Comparison of ENCODE assay signal across 8 cellular contexts in the genomic region with DNA sequence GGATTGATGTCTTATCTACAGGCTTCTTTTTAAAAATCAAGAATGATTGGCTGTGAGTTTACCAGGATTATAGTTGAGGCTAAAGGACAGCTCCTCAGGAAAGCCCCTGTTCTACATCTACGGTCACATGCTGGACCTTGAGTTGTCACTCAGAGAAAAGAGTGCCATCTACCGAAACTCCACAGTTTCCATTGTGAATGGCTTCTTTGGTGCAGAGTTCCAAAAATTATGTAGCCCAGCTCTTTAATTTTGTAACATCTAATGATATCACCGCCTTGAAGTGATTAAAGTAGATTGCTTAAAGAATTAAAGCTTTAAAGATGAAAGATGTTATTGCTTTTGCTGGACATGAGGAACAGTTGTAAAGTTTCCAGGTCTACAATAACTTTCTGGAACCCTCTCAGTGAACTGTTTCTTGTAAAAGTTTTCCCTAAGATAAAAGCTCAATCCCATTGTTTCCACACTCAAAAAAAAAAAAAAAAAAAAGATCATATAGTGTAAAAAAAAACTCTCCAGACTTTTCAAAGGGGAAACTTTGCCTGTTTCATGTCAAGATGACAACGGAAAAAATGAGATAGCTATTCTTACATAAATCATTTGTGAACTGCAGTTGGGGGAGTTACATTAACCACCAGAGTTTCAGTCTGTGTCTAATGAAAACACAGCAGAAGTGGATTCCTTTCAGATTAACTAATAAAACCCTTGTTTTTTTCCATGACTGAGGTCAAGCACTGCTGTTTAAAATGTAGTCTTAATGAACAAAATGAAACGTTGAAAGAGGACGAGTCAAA. TPM values are rescaled to one million over a fixed set of nuclear protein-coding genes. Genes with fewer than 3 reads are reported as not detected.
DNase-seq lines count a peak whose midpoint lies in the region; ATAC-seq, FAIRE-seq and TF ChIP-seq lines count a peak whose summit lies in the region.

No MANE protein-coding gene starts in this region.

- peak overlapping the region; percentile 34 to 55 for H3K4me3 Mint-ChIP-seq in stimulated activated naive CD8-positive, alpha-beta T cell treated with anti-CD3 and anti-CD28 coated beads, Interleukin-15, amount 100 ng/mL, for 72 hours

- H3K27me3 Mint-ChIP-seq in stimulated activated naive CD8-positive, alpha-beta T cell treated with anti-CD3 and anti-CD28 coated beads, Interleukin-15, amount 100 ng/mL, for 72 hours, result peaks cover 19% of the 10 kb centered on the region

- POLR2A ChIA-PET in A549 (lab: Yijun Ruan, JAX) (interaction anchor here (0.9 kb wide), 1 partner anchor 686 kb away, joined by 3 read pairs; no protein-coding TSS in a partner anchor), SK-N-SH (lab: Yijun Ruan, JAX) (no interaction called here)

- peak; percentile 74 to 94 for ATAC-seq in A549
- peak; percentile 85 for ATAC-seq in GM18873 (IDR thresholded peaks at IDR 0.05; ENCODE audit: low FRiP score, unreplicated experiment)
- ATAC-seq in HG02981 (IDR thresholded peaks at IDR 0.05; ENCODE audit: unreplicated experiment), result peak; percentile 85
- ATAC-seq in stimulated activated naive CD8-positive, alpha-beta T cell treated with anti-CD3 and anti-CD28 coated beads, Interleukin-15, amount 100 ng/mL, for 72 hours, result peak; percentile 91

- no peak overlapping the region for H2AFZ ChIP-seq in SK-N-SH (ENCODE audit: low read depth)

- H3K4me1 Mint-ChIP-seq in stimulated activated naive CD8-positive, alpha-beta T cell treated with anti-CD3 and anti-CD28 coated beads, Interleukin-15, amount 100 ng/mL, for 72 hours, result peaks cover 22% of the 10 kb centered on the region

- peak overlapping the region; percentile 83 to 94 for H3K27ac Mint-ChIP-seq in stimulated activated naive CD8-positive, alpha-beta T cell treated with anti-CD3 and anti-CD28 coated beads, Interleukin-15, amount 100 ng/mL, for 72 hours

- H3K36me3 ChIP-seq in SK-N-SH (replicated peaks in 1 of 2; ENCODE audit: control insufficient read depth in 1 of 2, insufficient read depth in 2 of 2, low read length in 1 of 2) (peaks cover 15 to 56% of the 10 kb centered on the region in 2 experiments), right atrium auricular region (no peaks in the 10 kb centered on the region)

- H3K9ac ChIP-seq in SK-N-SH, result peak overlapping the region; percentile 96

- peak overlapping the region; percentile 31 to 64; a peak in 5 of 6 replicates for H3K27ac ChIP-seq in A549
- H3K27ac ChIP-seq in SK-N-SH (ENCODE audit: low read depth in 2 of 2, low read length in 1 of 2), result peak overlapping the region; percentile 99 to 100
- peak overlapping the region; percentile 73 to 84 for H3K27ac ChIP-seq in right atrium auricular region

- H3K9me2 ChIP-seq in SK-N-SH, result no peaks in the 10 kb centered on the region

- CTCF ChIA-PET in A549 (lab: Yijun Ruan, JAX) (interaction anchor here (0.7 to 1.6 kb wide), 11 partner anchors 9 to 457 kb away, joined by 3 to 10 read pairs (median 4); no protein-coding TSS in a partner anchor), SK-N-SH (lab: Yijun Ruan, JAX) (interaction anchor here (0.6 to 4.6 kb wide), 13 partner anchors 8 to 1479 kb away, joined by 3 to 38 read pairs (median 3); a partner anchor contains a TSS)

- no peaks in the 10 kb centered on the region for H4K20me1 ChIP-seq in SK-N-SH (ENCODE audit: insufficient read depth)

- H3K27me3 ChIP-seq in SK-N-SH (ENCODE audit: insufficient read depth), result no peaks in the 10 kb centered on the region
- H3K27me3 ChIP-seq in right atrium auricular region, result no peaks in the 10 kb centered on the region

- H3K9me3 ChIP-seq in A549 (no peaks in the 10 kb centered on the region), SK-N-SH (no peaks in the 10 kb centered on the region), right atrium auricular region (no peaks in the 10 kb centered on the region)

- H3K4me2 ChIP-seq in A549 (peak overlapping the region; percentile 63), SK-N-SH (peak overlapping the region; percentile 85)

- peak in 1 of 2 experiments; percentile 67 for DNase-seq in A549 (ENCODE audit: low read depth in 1 of 2, low spot score in 1 of 2)
- no peak for DNase-seq in SK-N-SH
- DNase-seq in right atrium auricular region (ENCODE audit: low spot score), result no peak
- peak; percentile 10 to 11 for DNase-seq in stimulated activated naive CD8-positive, alpha-beta T cell treated with anti-CD3 and anti-CD28 coated beads, Interleukin-15, amount 100 ng/mL, for 72 hours
- DNase-seq in stimulated activated CD4-positive, alpha-beta T cell treated with anti-CD3 and anti-CD28 coated beads, Interleukin-12 subunit alpha, Interleukin-12 subunit beta, amount 100 ng/mL, for 4 hours, result no peak
- no peak for DNase-seq in NCI-H1930 (lab: John Stamatoyannopoulos, UW)

- TF ChIP-seq RAD21 in A549 (conservative IDR thresholded peaks at IDR 0.05 in 1 of 2, IDR thresholded peaks at IDR 0.05 in 1 of 2), result peak; percentile 71 to 73
- TF ChIP-seq RAD21 in SK-N-SH (IDR thresholded peaks at IDR 0.05; ENCODE audit: low read length), result peak; percentile 66

- WGBS in A549 (ENCODE audit: missing lambda C conversion rate), result 8% methylated on average over 6 of the region's 6 CpGs
- WGBS in SK-N-SH (ENCODE audit: low lambda C conversion rate), result 2% methylated on average over 6 of the region's 6 CpGs

- H3K4me1 ChIP-seq in A549 (peaks cover 15% of the 10 kb centered on the region; the same call in 2 of the 3 replicates), SK-N-SH (ENCODE audit: control insufficient read depth in 1 of 2, insufficient read depth in 2 of 2, low read depth in 1 of 2, low read length in 1 of 2) (peaks cover 6 to 24% of the 10 kb centered on the region in 2 experiments), right atrium auricular region (no peaks in the 10 kb centered on the region)

- no peak for FAIRE-seq in A549 (lab: Jason Lieb, UNC)

- no peak for TF ChIP-seq EP300 in A549 (IDR thresholded peaks at IDR 0.05)
- TF ChIP-seq EP300 in SK-N-SH (IDR thresholded peaks at IDR 0.05; ENCODE audit: borderline replicate concordance in 1 of 2, low read depth in 1 of 2, low read length in 1 of 2), result peak; percentile 93 to 99

- no peaks in the 10 kb centered on the region for H3K9me3 Mint-ChIP-seq in stimulated activated naive CD8-positive, alpha-beta T cell treated with anti-CD3 and anti-CD28 coated beads, Interleukin-15, amount 100 ng/mL, for 72 hours

- no peak overlapping the region for H3K4me3 ChIP-seq in A549
- peak overlapping the region; percentile 60 to 74; a peak in 3 of 4 replicates for H3K4me3 ChIP-seq in SK-N-SH (ENCODE audit: low read depth in 2 of 2, low read length in 1 of 2)
- H3K4me3 ChIP-seq in right atrium auricular region, result peak overlapping the region; percentile 8 to 45

- TF ChIP-seq POLR2A in A549 (IDR thresholded peaks at IDR 0.05; ENCODE audit: low read length), result no peak

- TF ChIP-seq CTCF in A549 (IDR thresholded peaks at IDR 0.05), result peak; percentile 63
- peak; percentile 62 for TF ChIP-seq CTCF in SK-N-SH (IDR thresholded peaks at IDR 0.05)
- peak in 1 of 2 donors; percentile 58 for TF ChIP-seq CTCF in right atrium auricular region (IDR thresholded peaks at IDR 0.05)

- peaks cover 89% of the 10 kb centered on the region for H3F3A ChIP-seq in SK-N-SH (replicated peaks; ENCODE audit: insufficient read depth)

- H3K79me2 ChIP-seq in SK-N-SH (ENCODE audit: insufficient read depth), result peaks cover 95% of the 10 kb centered on the region

TF ChIP-seq in A549, 52 proteins besides CTCF, POLR2A, EP300 and RAD21:
- TF ChIP-seq TP53 (CRISPR knock-in tag; IDR thresholded peaks at IDR 0.05) (no peak), RARB (CRISPR knock-in tag; IDR thresholded peaks at IDR 0.05) (no peak), GATA3 (IDR thresholded peaks at IDR 0.05; ENCODE audit: borderline replicate concordance) (peak; percentile 23; the same call in 1 of the 2 replicates), SMC3 (IDR thresholded peaks at IDR 0.05) (peak; percentile 67)
- TF ChIP-seq, protein P1, sequence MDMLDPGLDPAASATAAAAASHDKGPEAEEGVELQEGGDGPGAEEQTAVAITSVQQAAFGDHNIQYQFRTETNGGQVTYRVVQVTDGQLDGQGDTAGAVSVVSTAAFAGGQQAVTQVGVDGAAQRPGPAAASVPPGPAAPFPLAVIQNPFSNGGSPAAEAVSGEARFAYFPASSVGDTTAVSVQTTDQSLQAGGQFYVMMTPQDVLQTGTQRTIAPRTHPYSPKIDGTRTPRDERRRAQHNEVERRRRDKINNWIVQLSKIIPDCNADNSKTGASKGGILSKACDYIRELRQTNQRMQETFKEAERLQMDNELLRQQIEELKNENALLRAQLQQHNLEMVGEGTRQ (IDR thresholded peaks at IDR 0.05), result peak; percentile 32; the same call in 1 of the 2 replicates

TF ChIP-seq in SK-N-SH, 30 proteins besides CTCF, POLR2A, EP300 and RAD21 (continues in another document):
- TF ChIP-seq SIN3A (IDR thresholded peaks at IDR 0.05; ENCODE audit: borderline replicate concordance, low read depth, low read length) (peak; percentile 78; the same call in 1 of the 2 replicates), RXRA (IDR thresholded peaks at IDR 0.05; ENCODE audit: borderline replicate concordance, low read depth) (peak; percentile 86), POLR2AphosphoS5 (IDR thresholded peaks at IDR 0.05; ENCODE audit: low read depth, low read length) (peak; percentile 84), GATA2 (CRISPR knock-in tag; IDR thresholded peaks at IDR 0.05) (peak; percentile 49), RFX5 (IDR thresholded peaks at IDR 0.05; ENCODE audit: low read length) (no peak), NFIC (IDR thresholded peaks at IDR 0.05; ENCODE audit: borderline replicate concordance) (peak; percentile 86; the same call in 1 of the 2 replicates)
- TF ChIP-seq, protein P2, sequence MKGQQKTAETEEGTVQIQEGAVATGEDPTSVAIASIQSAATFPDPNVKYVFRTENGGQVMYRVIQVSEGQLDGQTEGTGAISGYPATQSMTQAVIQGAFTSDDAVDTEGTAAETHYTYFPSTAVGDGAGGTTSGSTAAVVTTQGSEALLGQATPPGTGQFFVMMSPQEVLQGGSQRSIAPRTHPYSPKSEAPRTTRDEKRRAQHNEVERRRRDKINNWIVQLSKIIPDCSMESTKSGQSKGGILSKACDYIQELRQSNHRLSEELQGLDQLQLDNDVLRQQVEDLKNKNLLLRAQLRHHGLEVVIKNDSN (IDR thresholded peaks at IDR 0.05; ENCODE audit: borderline replicate concordance, low read depth), result peak; percentile 69; the same call in 1 of the 2 replicates

RNA-seq across cellular contexts. Expression of a gene that starts 4.3 kb away (rescaled TPM):
- polyA plus RNA-seq in A549 (2011; rRNA removed) (3.2 and 3.7 TPM in 2 replicates), A549 (2017; fragmentation: RNase III; extraction: RNeasy Plus Mini Kit Qiagen cat#74134 plus additional on column Dnase treatment) (0.35 to 0.99 TPM (median 0.70 TPM) in 3 replicates), SK-N-SH (2012; rRNA removed) (900 and 987 TPM in 2 replicates)
- 1.1 TPM in 2 replicates for polyA plus RNA-seq in A549 (2012; cell fraction: cytosol; rRNA removed)
- polyA plus RNA-seq in A549 (2012; cell fraction: nucleus; rRNA removed), result 2.2 and 2.5 TPM in 2 replicates
- 2.8 and 3.4 TPM in 2 replicates for polyA minus RNA-seq in A549 (2011; rRNA and poly(A)+ RNA removed)
- 795 and 912 TPM in 2 replicates for polyA plus RNA-seq in SK-N-SH (2012; cell fraction: cytosol; rRNA removed)
- polyA plus RNA-seq in SK-N-SH (2012; cell fraction: nucleus; rRNA removed), result 770 and 1,016 TPM in 2 replicates
- 100 to 1,000 TPM in 1 of 2 donors, 10 to 100 TPM in 1; 86.4 to 608 TPM for total RNA-seq in right atrium auricular region

Comparison
In these comparisons a context has a peak if more than half of its experiments do, and no peak if none do; other contexts are left out.
1. DNase-seq: peak in stimulated activated naive CD8-positive, alpha-beta T cell treated with anti-CD3 and anti-CD28 coated beads, Interleukin-15, amount 100 ng/mL, for 72 hours (2 of 2); none in SK-N-SH (single experiment), right atrium auricular region (single experiment), stimulated activated CD4-positive, alpha-beta T cell treated with anti-CD3 and anti-CD28 coated beads, Interleukin-12 subunit alpha, Interleukin-12 subunit beta, amount 100 ng/mL, for 4 hours (single experiment) and NCI-H1930 (0 of 2).
2. H3K27ac ChIP-seq: peak in every context shown above with its lines; median percentile 100 in SK-N-SH; 78 in right atrium auricular region; 48 in A549.
3. RNA of a gene that starts 4.3 kb away (polyA plus RNA-seq): 770 to 1,016 TPM in SK-N-SH; 0.35 to 3.7 TPM in A549; every median in the first group is over 100 times any median in the second.
4. Peak in every context shown above with its lines, with median percentiles within 50 percentile points of each other: ATAC-seq.